Comparison of ENCODE assay signal across 8 cellular contexts in genomic region chr19:18290250-18291018, GRCh38. TPM values are rescaled to one million over a fixed set of nuclear protein-coding genes. Genes with fewer than 3 reads are reported as not detected.
DNase-seq lines count a peak whose midpoint lies in the region; ATAC-seq lines count a peak whose summit lies in the region.

No MANE protein-coding gene starts in this region.

- 100% methylated on average over 1 of the region's 15 CpGs for WGBS in mesendoderm (ENCODE audit: extremely low coverage, insufficient coverage, low lambda C conversion rate)

- no peak overlapping the region for H3K27ac ChIP-seq in mesendoderm (ENCODE audit: low read depth, low read length)

- no peaks in the 10 kb centered on the region for H3K27me3 ChIP-seq in mesendoderm (ENCODE audit: insufficient read depth, low read length, poor library complexity)

- no peak overlapping the region for H3K9ac ChIP-seq in mesendoderm (ENCODE audit: low read length)

- H3K9me3 Mint-ChIP-seq in stimulated activated memory B cell treated with anti-CD40 and anti-IgM and Interleukin-4, amounts not matched to agents 10 μg/mL and 1 μg/mL and 100 μg/mL, for 72 hours = peaks cover 6% of the 10 kb centered on the region

- H3K79me2 ChIP-seq in mesendoderm (ENCODE audit: control insufficient read depth, insufficient read depth, low read length) = no peaks in the 10 kb centered on the region

- no peaks in the 10 kb centered on the region for H3K79me1 ChIP-seq in mesendoderm (ENCODE audit: low read length)

- H2BK120ac ChIP-seq in mesendoderm (ENCODE audit: low read depth, low read length) = no peak overlapping the region

- no peak overlapping the region for H3K4me2 ChIP-seq in mesendoderm (ENCODE audit: low read length)

- H3K4me3 ChIP-seq in mesendoderm (ENCODE audit: low read length) = no peak overlapping the region

- peak overlapping the region; percentile 9 for H2BK5ac ChIP-seq in mesendoderm (ENCODE audit: low read length)

- peaks cover 64% of the 10 kb centered on the region for H3K4me1 Mint-ChIP-seq in stimulated activated memory B cell treated with anti-CD40 and anti-IgM and Interleukin-4, amounts not matched to agents 10 μg/mL and 1 μg/mL and 100 μg/mL, for 72 hours

- H3K27ac Mint-ChIP-seq in stimulated activated memory B cell treated with anti-CD40 and anti-IgM and Interleukin-4, amounts not matched to agents 10 μg/mL and 1 μg/mL and 100 μg/mL, for 72 hours = peak overlapping the region; percentile 83

- peak overlapping the region; percentile 10 for H2BK15ac ChIP-seq in mesendoderm (replicated peaks; ENCODE audit: low read depth)

- no peaks in the 10 kb centered on the region for H3K36me3 ChIP-seq in mesendoderm (ENCODE audit: control insufficient read depth, insufficient read depth, low read length)

- H3K4me3 Mint-ChIP-seq in stimulated activated memory B cell treated with anti-CD40 and anti-IgM and Interleukin-4, amounts not matched to agents 10 μg/mL and 1 μg/mL and 100 μg/mL, for 72 hours = peak overlapping the region; percentile 59

- DNase-seq in RPMI7951 (ENCODE audit: low read depth) = peak; percentile 36
- DNase-seq in activated naive CD4-positive, alpha-beta T cell treated with Interleukin-2 at 50 U/mL for 16 hours = peak; percentile 92
- DNase-seq in mesendoderm = no peak
- DNase-seq in DMS153 treated with DMSO at 0.1 percent for 48 hours (lab: John Stamatoyannopoulos, UW; ENCODE audit: unreplicated experiment) = no peak
- DNase-seq in NCI-H526 (lab: John Stamatoyannopoulos, UW) = no peak

- peak overlapping the region; percentile 51 for H3K56ac ChIP-seq in mesendoderm (ENCODE audit: low read length)

- no peak overlapping the region for H4K5ac ChIP-seq in mesendoderm (ENCODE audit: low read length)

- H3K27me3 Mint-ChIP-seq in stimulated activated memory B cell treated with anti-CD40 and anti-IgM and Interleukin-4, amounts not matched to agents 10 μg/mL and 1 μg/mL and 100 μg/mL, for 72 hours = no peaks in the 10 kb centered on the region

- no peak overlapping the region for H4K8ac ChIP-seq in mesendoderm (ENCODE audit: low read depth, low read length)

- H3K23ac ChIP-seq in mesendoderm (ENCODE audit: low read length) = no peak overlapping the region

- H2AK5ac ChIP-seq in mesendoderm (ENCODE audit: low read length) = peak overlapping the region; percentile 51

- H3K4ac ChIP-seq in mesendoderm (ENCODE audit: low read depth, low read length) = peak overlapping the region; percentile 29

- ATAC-seq in GM18868 (IDR thresholded peaks at IDR 0.05; ENCODE audit: unreplicated experiment) (peak; percentile 50), GM21515 (IDR thresholded peaks at IDR 0.05; ENCODE audit: unreplicated experiment) (no peak)
- peak; percentile 82 for ATAC-seq in stimulated activated memory B cell treated with anti-CD40 and anti-IgM and Interleukin-4, amounts not matched to agents 10 μg/mL and 1 μg/mL and 100 μg/mL, for 72 hours

- no peaks in the 10 kb centered on the region for H3K36me3 Mint-ChIP-seq in stimulated activated memory B cell treated with anti-CD40 and anti-IgM and Interleukin-4, amounts not matched to agents 10 μg/mL and 1 μg/mL and 100 μg/mL, for 72 hours

- H3K4me1 ChIP-seq in mesendoderm (ENCODE audit: control insufficient read depth, low read depth, low read length) = peaks cover 13% of the 10 kb centered on the region

- no peak overlapping the region for H3K18ac ChIP-seq in mesendoderm (ENCODE audit: low read length)

RNA-seq across cellular contexts. Expression of gene JUND, which starts 9.0 kb away (rescaled TPM):
- 22.0 and 60.8 TPM in 2 replicates for total RNA-seq in RPMI7951 (2014; rRNA removed; shearing (Covaris generic))
- polyA plus RNA-seq in mesendoderm (2013, experiment 1 of 2) = 70.9 TPM
- polyA plus RNA-seq in mesendoderm (2013, experiment 2 of 2) = 72.9 TPM

RNA-seq across cellular contexts. Expression of gene IQCN, which starts 16.2 kb away (rescaled TPM):
- total RNA-seq in RPMI7951 (2014; rRNA removed; shearing (Covaris generic)) = 0.29 and 0.36 TPM in 2 replicates
- polyA plus RNA-seq in mesendoderm (2013, experiment 1 of 2) = 0.06 TPM
- polyA plus RNA-seq in mesendoderm (2013, experiment 2 of 2) = 0.07 TPM

RNA-seq across cellular contexts. Expression of gene LSM4, which starts 32.4 kb away (rescaled TPM):
- total RNA-seq in RPMI7951 (2014; rRNA removed; shearing (Covaris generic)) = 385 and 496 TPM in 2 replicates
- polyA plus RNA-seq in mesendoderm (2013, experiment 1 of 2) = 236 TPM
- polyA plus RNA-seq in mesendoderm (2013, experiment 2 of 2) = 226 TPM

RNA-seq across cellular contexts. Expression of gene PGPEP1, which starts 50.0 kb away (rescaled TPM):
- total RNA-seq in RPMI7951 (2014; rRNA removed; shearing (Covaris generic)) = 10.7 and 11.9 TPM in 2 replicates
- polyA plus RNA-seq in mesendoderm (2013, experiment 1 of 2) = 20.5 TPM
- 23.0 TPM for polyA plus RNA-seq in mesendoderm (2013, experiment 2 of 2)

Comparison
In these comparisons a context has a peak if more than half of its experiments do, and no peak if none do; other contexts are left out.
1. DNase-seq: peak in RPMI7951 (single experiment) and activated naive CD4-positive, alpha-beta T cell treated with Interleukin-2 at 50 U/mL for 16 hours (single experiment); none in mesendoderm (single experiment), DMS153 treated with DMSO at 0.1 percent for 48 hours (single experiment) and NCI-H526 (0 of 2).